11 cellular contexts compared by ENCODE assay signal in the genomic region with DNA sequence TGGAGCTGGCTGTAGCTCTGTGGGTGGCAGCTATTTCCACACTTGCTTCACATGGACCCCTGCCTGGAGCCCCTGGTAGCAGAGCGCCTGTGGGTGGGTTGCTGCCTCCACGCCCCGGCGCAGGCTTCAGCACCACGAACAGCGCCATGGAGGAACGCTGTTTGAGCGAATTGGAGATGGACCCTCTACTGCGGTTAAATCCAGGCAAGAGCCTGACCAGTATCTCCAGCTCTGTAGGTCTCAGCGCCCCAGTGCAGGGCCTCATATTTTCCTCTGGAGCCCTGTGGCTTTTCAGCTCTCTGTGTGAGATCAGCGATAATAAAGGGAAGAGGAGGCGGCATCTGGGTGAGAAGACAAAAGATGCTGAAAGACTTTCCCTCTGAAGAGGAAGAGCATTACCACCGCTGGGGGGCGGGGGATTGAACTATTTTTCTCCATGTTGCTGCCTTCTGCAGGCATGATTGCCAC. TPM values are rescaled to one million over a fixed set of nuclear protein-coding genes. Genes with fewer than 3 reads are reported as not detected.
DNase-seq lines count a peak whose midpoint lies in the region; ATAC-seq and TF ChIP-seq lines count a peak whose summit lies in the region.
"Had no signal": no experiment of that assay in that cellular context is flagged by ENCODE, and none has a peak within 500 bp of the region (broad histone marks: within the 10 kb centered on the region; RNA-seq: fewer than 3 reads in every experiment).

No MANE protein-coding gene starts in this region.

- 7% methylated on average over 11 of the region's 14 CpGs for WGBS in mammary epithelial cell (ENCODE audit: low coverage, missing lambda C conversion rate)
- WGBS in testis, 2 donors: 2 to 3% methylated on average over 14 of the region's 14 CpGs

- no peak for TF ChIP-seq POLR2A in testis (IDR thresholded peaks at IDR 0.05)

- POLR2A ChIA-PET in MCF 10A (lab: Yijun Ruan, JAX): no interaction called here

- in situ Hi-C loops in mammary epithelial cell (cut with MboI; ENCODE audit: low sequenced_read_pairs in 2 of 2): no loop called here

- H3K79me2 ChIP-seq in mammary epithelial cell (ENCODE audit: insufficient read depth, low read length): no peaks in the 10 kb centered on the region

- CTCF ChIA-PET in MCF 10A (lab: Yijun Ruan, JAX): interaction anchor here (0.6 to 4.2 kb wide), 30 partner anchors 9 to 744 kb away, joined by 3 to 38 read pairs (median 4); no protein-coding TSS in a partner anchor
- CTCF ChIA-PET in mammary epithelial cell (lab: Charles Lee; ENCODE audit: low non-redundant PET): no interaction called here

- no peak overlapping the region for H3K4me2 ChIP-seq in mammary epithelial cell (ENCODE audit: insufficient read depth, low read depth, low read length)

- BruUV-seq in MCF 10A (replicated peaks; lab: Mats Ljungman, UMichigan) (no TSS peak), mammary epithelial cell (replicated peaks; lab: Mats Ljungman, UMichigan) (no TSS peak)

- TF ChIP-seq CTCF in MCF 10A (IDR thresholded peaks at IDR 0.05; ENCODE audit: unreplicated experiment) (no peak), mammary epithelial cell (conservative IDR thresholded peaks at IDR 0.05 in 1 of 2, IDR thresholded peaks at IDR 0.05 in 1 of 2; ENCODE audit: extremely low read depth in 1 of 2, insufficient read depth in 1 of 2, low read depth in 1 of 2, low read length in 2 of 2) (no peak), fibroblast of villous mesenchyme (IDR thresholded peaks at IDR 0.05; ENCODE audit: insufficient read depth, low read depth, low read length) (no peak), testis (IDR thresholded peaks at IDR 0.05) (no peak)

- H3K9me3 Mint-ChIP-seq in MCF 10A (ENCODE audit: unreplicated experiment): no peaks in the 10 kb centered on the region

- H3K27me3 Mint-ChIP-seq in MCF 10A (ENCODE audit: insufficient read depth, unreplicated experiment): peaks cover 67% of the 10 kb centered on the region

- H2AFZ ChIP-seq in mammary epithelial cell (ENCODE audit: low read depth, low read length): no peak overlapping the region

- no peak overlapping the region for H3K27ac Mint-ChIP-seq in MCF 10A (ENCODE audit: low read depth, unreplicated experiment)

- dilution Hi-C loops in mammary epithelial cell (cut with HindIII; ENCODE audit: low sequenced_read_pairs): no loop called here

- intact Hi-C loops in MCF 10A (cut with micrococcal nuclease): no loop called here
- intact Hi-C loops in mammary epithelial cell (cut with micrococcal nuclease): loop anchor here (5.0 kb wide), 3 partner anchors 115 to 395 kb away; no protein-coding TSS in a partner anchor
- intact Hi-C loops in testis (cut with DNase I; ENCODE audit: low total_unique reads): no loop called here

- H3K27me3 ChIP-seq in mammary epithelial cell (ENCODE audit: insufficient read depth, low read length) (peaks cover 10% of the 10 kb centered on the region), testis (no peaks in the 10 kb centered on the region)

- H3K9me3 ChIP-seq in mammary epithelial cell (replicated peaks; ENCODE audit: insufficient read depth, low read length) (no peaks in the 10 kb centered on the region), testis (no peaks in the 10 kb centered on the region)

- H3K4me1 Mint-ChIP-seq in MCF 10A (ENCODE audit: insufficient read depth, unreplicated experiment): peaks cover 5% of the 10 kb centered on the region
- H3K4me1 Mint-ChIP-seq: CD8-positive, alpha-beta memory T cell had no signal

- DNase-seq in MCF 10A (ENCODE audit: unreplicated experiment) (peak; percentile 13), mammary epithelial cell (no peak), RPMI7951 (ENCODE audit: low read depth) (peak; percentile 29), fibroblast of villous mesenchyme (ENCODE audit: low read depth) (peak; percentile 20), testis (peak; percentile 48), germinal center (ENCODE audit: low spot score) (no peak)
- DNase-seq: activated CD4-positive, CD25-positive, alpha-beta regulatory T cell treated with anti-CD3 and anti-CD28 coated beads, Interleukin-2, amount 50 U/mL, for 72 hours; CD8-positive, alpha-beta memory T cell; NCI-H748 treated with DMSO at 0.1 percent for 48 hours had no signal

- H3K4me3 ChIP-seq in mammary epithelial cell (replicated peaks in 1 of 3; ENCODE audit: insufficient read depth in 1 of 3, low read depth in 2 of 3, low read length in 3 of 3) (no peak overlapping the region), fibroblast of villous mesenchyme (ENCODE audit: low read depth, low read length) (no peak overlapping the region), testis (no peak overlapping the region)

- no peaks in the 10 kb centered on the region for H4K20me1 ChIP-seq in mammary epithelial cell (ENCODE audit: insufficient read depth, low read length)

- ATAC-seq in GM18858 (IDR thresholded peaks at IDR 0.05; ENCODE audit: unreplicated experiment) (no peak), HG03039 (IDR thresholded peaks at IDR 0.05; ENCODE audit: unreplicated experiment) (no peak)

- no peak overlapping the region for H3K27ac ChIP-seq in mammary epithelial cell (ENCODE audit: insufficient read depth, low read depth, low read length)
- H3K27ac ChIP-seq in testis: no peak overlapping the region

- no peaks in the 10 kb centered on the region for H3K36me3 ChIP-seq in mammary epithelial cell (ENCODE audit: insufficient read depth, low read length)
- H3K36me3 ChIP-seq in testis (ENCODE audit: low read depth, missing control alignments): no peaks in the 10 kb centered on the region

- H3K36me3 Mint-ChIP-seq in MCF 10A (ENCODE audit: insufficient read depth, unreplicated experiment): no peaks in the 10 kb centered on the region
- H3K36me3 Mint-ChIP-seq: CD8-positive, alpha-beta memory T cell had no signal

- no peak overlapping the region for H3K4me3 Mint-ChIP-seq in MCF 10A (ENCODE audit: unreplicated experiment)
- H3K4me3 Mint-ChIP-seq: CD8-positive, alpha-beta memory T cell had no signal

- H3K4me1 ChIP-seq in mammary epithelial cell (ENCODE audit: insufficient read depth, low read length) (no peaks in the 10 kb centered on the region), testis (no peaks in the 10 kb centered on the region)

- no peak overlapping the region for H3K9ac ChIP-seq in mammary epithelial cell (ENCODE audit: insufficient read depth, low read length)

RNA-seq across cellular contexts. Expression of gene ONECUT2, which starts 12.0 kb away (rescaled TPM):
- total RNA-seq in MCF 10A (2022) (0.49 and 0.89 TPM in 2 replicates), mammary epithelial cell (under 1 TPM; under 0.01 to 0.31 TPM), fibroblast of villous mesenchyme (under 0.01 TPM in 2 replicates), testis (under 1 TPM; 0.79 to 0.93 TPM)
- polyA plus RNA-seq in mammary epithelial cell (0.01 TPM), testis (ENCODE audit: insufficient read depth, low read depth, low replicate concordance) (0.69 TPM)
- polyA minus RNA-seq in mammary epithelial cell: 0.57 TPM
- total RNA-seq in RPMI7951 (2014; rRNA removed; shearing (Covaris generic)): 0.10 and 0.12 TPM in 2 replicates
- total RNA-seq: CD8-positive, alpha-beta memory T cell had no signal
- polyA plus RNA-seq: CD8-positive, alpha-beta memory T cell had no signal

Comparison
In these comparisons a context has a peak if more than half of its experiments do, and no peak if none do; other contexts are left out.
1. DNase-seq: peak in MCF 10A (single experiment), RPMI7951 (single experiment), fibroblast of villous mesenchyme (single experiment) and testis (single experiment); none in mammary epithelial cell (single experiment) and germinal center (single experiment).